Comparison of ENCODE assay signal across 17 cellular contexts in the genomic region with DNA sequence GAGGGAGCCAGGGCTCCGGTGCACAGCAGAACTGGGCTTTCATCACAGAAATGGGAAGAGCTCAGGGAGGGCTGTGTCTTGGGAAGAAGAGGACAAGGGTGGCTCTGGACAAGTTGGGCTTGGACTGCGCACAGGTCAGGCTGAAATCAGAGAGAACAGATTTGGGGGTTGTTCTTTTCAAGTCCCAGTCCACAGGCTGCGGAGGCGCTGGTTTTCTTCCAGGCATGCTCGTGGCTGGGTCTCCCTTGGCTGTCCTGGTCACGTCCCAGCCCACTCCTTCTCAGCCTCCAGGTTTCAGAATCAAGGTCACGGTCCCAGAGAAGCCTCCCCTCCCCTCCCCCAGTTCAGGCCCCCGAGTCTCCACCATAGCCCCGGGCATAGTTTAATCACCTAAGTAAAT. TPM values are rescaled to one million over a fixed set of nuclear protein-coding genes. Genes with fewer than 3 reads are reported as not detected.
A peak's percentile ranks its signal among the peaks of the same experiment; 100 is the strongest.
DNase-seq lines count a peak whose midpoint lies in the region; FAIRE-seq and TF ChIP-seq lines count a peak whose summit lies in the region.
"Had no signal": no experiment of that assay in that cellular context is flagged by ENCODE, and none has a peak within 500 bp of the region (broad histone marks: within the 10 kb centered on the region; RNA-seq: fewer than 3 reads in every experiment).

No MANE protein-coding gene starts in this region.

- H2AK5ac ChIP-seq in mesendoderm (ENCODE audit: low read length): no peak overlapping the region

- H3K9me3 Mint-ChIP-seq in Caco-2 (ENCODE audit: unreplicated experiment): no peaks in the 10 kb centered on the region
- no peaks in the 10 kb centered on the region for H3K9me3 Mint-ChIP-seq in progenitor cell of endocrine pancreas (ENCODE audit: low read depth)
- H3K9me3 Mint-ChIP-seq: CD8-positive, alpha-beta T cell had no signal

- H3K79me2 ChIP-seq in mesendoderm (ENCODE audit: control insufficient read depth, insufficient read depth, low read length): peaks cover 26% of the 10 kb centered on the region

- H4K5ac ChIP-seq in mesendoderm (ENCODE audit: low read length): no peak overlapping the region

- peaks cover 75% of the 10 kb centered on the region for H3K4me1 Mint-ChIP-seq in Caco-2 (ENCODE audit: low read depth, unreplicated experiment)
- H3K4me1 Mint-ChIP-seq in progenitor cell of endocrine pancreas (ENCODE audit: low read depth): peaks cover 83% of the 10 kb centered on the region

- no peak overlapping the region for H3K23ac ChIP-seq in mesendoderm (ENCODE audit: low read length)

- peaks cover 27% of the 10 kb centered on the region for H3K79me1 ChIP-seq in mesendoderm (ENCODE audit: low read length)

- DNase-seq in Caco-2: no peak
- no peak for DNase-seq in mesendoderm
- no peak for DNase-seq in progenitor cell of endocrine pancreas (ENCODE audit: low spot score, unreplicated experiment)
- no peak for DNase-seq in cerebellar cortex (ENCODE audit: low spot score)
- DNase-seq in GM19240 (ENCODE audit: insufficient read length, low spot score): no peak
- DNase-seq in H54 (ENCODE audit: insufficient read length, low spot score): no peak
- DNase-seq: CD8-positive, alpha-beta T cell; NCI-H1417 treated with DMSO at 0.1 percent for 48 hours; NCI-H187 treated with DMSO at 0.1 percent for 48 hours; NCI-H2227 treated with DMSO at 0.1 percent for 48 hours; NCI-H524; PC-3 had no signal

- BruUV-seq in Caco-2 (replicated peaks; lab: Mats Ljungman, UMichigan): no TSS peak

- H3K4me3 ChIP-seq in Caco-2 (ENCODE audit: low read depth, low read length) (no peak overlapping the region), mesendoderm (ENCODE audit: low read length) (no peak overlapping the region)
- H3K4me3 ChIP-seq: A549, SK-N-MC had no signal

- no peaks in the 10 kb centered on the region for H3K9me3 ChIP-seq in Caco-2
- H3K9me3 ChIP-seq: A549 had no signal

- H2BK5ac ChIP-seq in mesendoderm (ENCODE audit: low read length): no peak overlapping the region

- no peak overlapping the region for H3K9ac ChIP-seq in mesendoderm (ENCODE audit: low read length)

- H2BK15ac ChIP-seq in mesendoderm (replicated peaks; ENCODE audit: low read depth): no peak overlapping the region

- POLR2A ChIA-PET in Caco-2 (lab: Charles Lee): interaction anchor here (0.5 kb wide), 1 partner anchor 126 kb away, joined by 3 read pairs; no protein-coding TSS in a partner anchor

- H2BK120ac ChIP-seq in mesendoderm (ENCODE audit: low read depth, low read length): no peak overlapping the region

- H4K8ac ChIP-seq in mesendoderm (ENCODE audit: low read depth, low read length): no peak overlapping the region

- H3K27me3 ChIP-seq in Caco-2 (replicated peaks; ENCODE audit: control insufficient read depth, insufficient read depth, low read length) (no peaks in the 10 kb centered on the region), mesendoderm (ENCODE audit: insufficient read depth, low read length, poor library complexity) (no peaks in the 10 kb centered on the region)

- H3K36me3 Mint-ChIP-seq in Caco-2 (ENCODE audit: insufficient read depth, unreplicated experiment): peaks cover 5% of the 10 kb centered on the region
- no peaks in the 10 kb centered on the region for H3K36me3 Mint-ChIP-seq in progenitor cell of endocrine pancreas (ENCODE audit: insufficient read depth)
- H3K36me3 Mint-ChIP-seq: CD8-positive, alpha-beta T cell had no signal

- no peak for TF ChIP-seq CTCF in Caco-2 (IDR thresholded peaks at IDR 0.05; ENCODE audit: insufficient read depth in 1 of 2, low read depth in 1 of 2, low read length in 1 of 2, severe bottlenecking in 1 of 2, unreplicated experiment in 1 of 2)
- no peak for TF ChIP-seq CTCF in progenitor cell of endocrine pancreas (IDR thresholded peaks at IDR 0.05; ENCODE audit: unreplicated experiment)

- H3K27me3 Mint-ChIP-seq in Caco-2 (ENCODE audit: insufficient read depth, unreplicated experiment): no peaks in the 10 kb centered on the region
- H3K27me3 Mint-ChIP-seq in progenitor cell of endocrine pancreas: no peaks in the 10 kb centered on the region

- no peak overlapping the region for H3K4ac ChIP-seq in mesendoderm (ENCODE audit: low read depth, low read length)

- H3K27ac Mint-ChIP-seq in Caco-2 (ENCODE audit: unreplicated experiment) (peak overlapping the region; percentile 74), progenitor cell of endocrine pancreas (no peak overlapping the region)
- H3K27ac Mint-ChIP-seq: CD8-positive, alpha-beta T cell had no signal

- intact Hi-C loops in Caco-2 (cut with micrococcal nuclease; ENCODE audit: unreplicated experiment): loop anchor here (5.0 kb wide), 1 partner anchor 45 kb away; no protein-coding TSS in a partner anchor

- H3K27ac ChIP-seq in angular gyrus (ENCODE audit: low read depth, low read length) (peak overlapping the region; percentile 60), mesendoderm (ENCODE audit: low read depth, low read length) (no peak overlapping the region)
- H3K27ac ChIP-seq: SK-N-MC had no signal

- H3K56ac ChIP-seq in mesendoderm (ENCODE audit: low read length): peak overlapping the region; percentile 35

- TF ChIP-seq POLR2A in H54 (IDR thresholded peaks at IDR 0.05; ENCODE audit: low read depth, low read length): no peak

- H3K36me3 ChIP-seq in Caco-2 (ENCODE audit: control insufficient read depth, insufficient read depth, low read length): peaks cover under 1% of the 10 kb centered on the region; the same call in 1 of the 2 replicates
- no peaks in the 10 kb centered on the region for H3K36me3 ChIP-seq in mesendoderm (ENCODE audit: control insufficient read depth, insufficient read depth, low read length)

- peak overlapping the region; percentile 32 for H3K4me3 Mint-ChIP-seq in Caco-2 (ENCODE audit: unreplicated experiment)
- peak overlapping the region; percentile 31 for H3K4me3 Mint-ChIP-seq in progenitor cell of endocrine pancreas (ENCODE audit: low read depth)
- H3K4me3 Mint-ChIP-seq: CD8-positive, alpha-beta T cell had no signal

- no peak overlapping the region for H3K4me2 ChIP-seq in mesendoderm (ENCODE audit: low read length)

- H3K18ac ChIP-seq in mesendoderm (ENCODE audit: low read length): no peak overlapping the region

- CTCF ChIA-PET in Caco-2 (lab: Charles Lee): interaction anchor here (0.7 to 1.6 kb wide), 2 partner anchors 17 to 27 kb away, joined by 3 to 7 read pairs; a partner anchor contains a TSS

- no peak for FAIRE-seq in H54 (lab: Jason Lieb, UNC)
- FAIRE-seq: A549, D721Med, GM12891 had no signal

- no CpG with 5 or more reads among the region's 9 CpGs for WGBS in mesendoderm (ENCODE audit: extremely low coverage, insufficient coverage, low lambda C conversion rate)

- peaks cover 71% of the 10 kb centered on the region for H3K4me1 ChIP-seq in Caco-2
- peaks cover 30% of the 10 kb centered on the region for H3K4me1 ChIP-seq in mesendoderm (ENCODE audit: control insufficient read depth, low read depth, low read length)

RNA-seq across cellular contexts. Expression of a gene that starts 17.0 kb away (rescaled TPM):
- total RNA-seq in Caco-2 (2022) (60.1 and 63.6 TPM in 2 replicates), progenitor cell of endocrine pancreas (42.1 and 44.8 TPM in 2 replicates)
- 30.2 TPM for polyA plus RNA-seq in mesendoderm (2013, experiment 1 of 2)
- polyA plus RNA-seq in mesendoderm (2013, experiment 2 of 2): 30.5 TPM
